In the genomic region with DNA sequence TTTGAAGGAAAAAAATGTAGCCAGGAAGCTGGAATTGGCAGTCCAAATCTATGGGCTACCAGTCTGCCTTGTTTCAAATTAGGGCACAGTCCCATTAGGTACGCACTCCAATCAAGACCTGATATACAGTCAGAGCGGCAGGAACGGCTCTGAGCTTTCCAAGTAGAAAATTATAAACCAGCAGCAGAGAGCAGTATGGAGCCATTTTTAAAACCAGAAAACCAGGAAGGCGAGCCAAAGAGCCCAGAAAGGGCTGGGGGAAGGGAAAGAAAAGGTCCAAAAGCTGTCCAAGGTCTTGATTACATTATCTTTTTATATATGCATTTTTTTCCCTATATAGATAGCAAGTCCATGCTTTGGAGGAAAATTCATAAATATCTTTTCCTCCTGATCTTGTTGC, we compare ENCODE assay signal across 2 cellular contexts.
TF ChIP-seq lines count a peak whose summit lies in the region.

No MANE protein-coding gene starts in this region.

TF ChIP-seq in SK-N-SH, 30 proteins besides CTCF, POLR2A, EP300 and RAD21 (continued from another document):
- TF ChIP-seq, protein P1, sequence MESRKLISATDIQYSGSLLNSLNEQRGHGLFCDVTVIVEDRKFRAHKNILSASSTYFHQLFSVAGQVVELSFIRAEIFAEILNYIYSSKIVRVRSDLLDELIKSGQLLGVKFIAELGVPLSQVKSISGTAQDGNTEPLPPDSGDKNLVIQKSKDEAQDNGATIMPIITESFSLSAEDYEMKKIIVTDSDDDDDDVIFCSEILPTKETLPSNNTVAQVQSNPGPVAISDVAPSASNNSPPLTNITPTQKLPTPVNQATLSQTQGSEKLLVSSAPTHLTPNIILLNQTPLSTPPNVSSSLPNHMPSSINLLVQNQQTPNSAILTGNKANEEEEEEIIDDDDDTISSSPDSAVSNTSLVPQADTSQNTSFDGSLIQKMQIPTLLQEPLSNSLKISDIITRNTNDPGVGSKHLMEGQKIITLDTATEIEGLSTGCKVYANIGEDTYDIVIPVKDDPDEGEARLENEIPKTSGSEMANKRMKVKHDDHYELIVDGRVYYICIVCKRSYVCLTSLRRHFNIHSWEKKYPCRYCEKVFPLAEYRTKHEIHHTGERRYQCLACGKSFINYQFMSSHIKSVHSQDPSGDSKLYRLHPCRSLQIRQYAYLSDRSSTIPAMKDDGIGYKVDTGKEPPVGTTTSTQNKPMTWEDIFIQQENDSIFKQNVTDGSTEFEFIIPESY (IDR thresholded peaks at IDR 0.05; ENCODE audit: borderline replicate concordance, low read depth): no peak
- no peak for TF ChIP-seq MEF2A (IDR thresholded peaks at IDR 0.05; ENCODE audit: borderline replicate concordance, low read depth)
- TF ChIP-seq CHD2 (IDR thresholded peaks at IDR 0.05; ENCODE audit: low read length, partially characterized antibody): peak; percentile 51
TF ChIP-seq in SK-N-SH: peak in this region for 2.

TF ChIP-seq in SK-N-SH treated with all-trans-retinoic acid at 6 μM for 48 hours, 23 proteins besides CTCF, POLR2A, EP300 and RAD21 (continued from another document):
- no peak for TF ChIP-seq PPARA (CRISPR knock-in tag; IDR thresholded peaks at IDR 0.05; ENCODE audit: borderline replicate concordance)
- no peak for TF ChIP-seq RARB (CRISPR knock-in tag; IDR thresholded peaks at IDR 0.05)
- no peak for TF ChIP-seq ZFP3 (CRISPR knock-in tag; IDR thresholded peaks at IDR 0.05)
- TF ChIP-seq, protein P2, sequence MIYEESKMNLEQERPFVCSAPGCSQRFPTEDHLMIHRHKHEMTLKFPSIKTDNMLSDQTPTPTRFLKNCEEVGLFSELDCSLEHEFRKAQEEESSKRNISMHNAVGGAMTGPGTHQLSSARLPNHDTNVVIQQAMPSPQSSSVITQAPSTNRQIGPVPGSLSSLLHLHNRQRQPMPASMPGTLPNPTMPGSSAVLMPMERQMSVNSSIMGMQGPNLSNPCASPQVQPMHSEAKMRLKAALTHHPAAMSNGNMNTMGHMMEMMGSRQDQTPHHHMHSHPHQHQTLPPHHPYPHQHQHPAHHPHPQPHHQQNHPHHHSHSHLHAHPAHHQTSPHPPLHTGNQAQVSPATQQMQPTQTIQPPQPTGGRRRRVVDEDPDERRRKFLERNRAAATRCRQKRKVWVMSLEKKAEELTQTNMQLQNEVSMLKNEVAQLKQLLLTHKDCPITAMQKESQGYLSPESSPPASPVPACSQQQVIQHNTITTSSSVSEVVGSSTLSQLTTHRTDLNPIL (CRISPR knock-in tag; IDR thresholded peaks at IDR 0.05; ENCODE audit: low read depth): no peak
